In the genomic region with DNA sequence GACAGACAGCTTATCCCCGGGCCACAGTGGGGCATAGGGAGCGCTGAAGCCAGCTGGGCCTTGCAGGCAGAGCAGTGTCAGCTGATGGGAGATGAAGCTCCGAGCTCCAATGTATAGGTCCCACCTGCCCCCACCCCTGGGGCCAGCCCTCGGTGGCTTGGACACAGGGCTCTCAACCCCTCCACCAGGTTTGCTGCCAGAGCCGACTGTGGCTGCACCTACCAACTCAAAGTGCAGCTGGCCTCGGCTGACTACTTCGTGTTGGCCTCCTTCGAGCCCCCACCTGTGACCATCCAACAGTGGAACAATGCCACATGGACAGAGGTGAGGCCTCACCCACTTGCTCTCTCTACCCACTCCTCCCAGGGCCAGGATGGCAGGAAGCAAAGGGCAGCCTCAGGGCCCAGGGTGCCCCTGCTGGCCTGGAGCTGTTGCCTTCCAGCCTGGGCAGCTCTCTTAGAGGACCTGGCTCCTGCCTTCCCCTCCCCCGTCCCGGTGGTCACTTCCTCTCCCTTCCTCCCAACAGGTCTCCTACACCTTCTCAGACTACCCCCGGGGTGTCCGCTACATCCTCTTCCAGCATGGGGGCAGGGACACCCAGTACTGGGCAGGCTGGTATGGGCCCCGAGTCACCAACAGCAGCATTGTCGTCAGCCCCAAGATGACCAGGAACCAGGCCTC, we compare ENCODE assay signal across 20 cellular contexts. TPM values are rescaled to one million over a fixed set of nuclear protein-coding genes. Genes with fewer than 3 reads are reported as not detected.
"Had no signal": no experiment of that assay in that cellular context is flagged by ENCODE, and none has a peak within 500 bp of the region (broad histone marks: within the 10 kb centered on the region; RNA-seq: fewer than 3 reads in every experiment).

No MANE protein-coding gene starts in this region.

- H3K9me3 Mint-ChIP-seq: activated CD4-positive, alpha-beta T cell treated with anti-CD3 and anti-CD28 coated beads, Interleukin-2, amount 10 ng/mL, durations not matched to agents 24 days and 14 days; activated T-helper 17 cell treated with anti-CD3 and anti-CD28 coated beads, Interleukin-2, amount 50 U/mL, for 72 hours; naive B cell had no signal

- H3K27me3 ChIP-seq: ascending aorta, breast epithelium, gastroesophageal sphincter, left lung, transverse colon, vagina had no signal

- H3K4me1 Mint-ChIP-seq: activated T-helper 17 cell treated with anti-CD3 and anti-CD28 coated beads, Interleukin-2, amount 50 U/mL, for 72 hours had no signal

- H3K27ac Mint-ChIP-seq: activated CD4-positive, alpha-beta T cell treated with anti-CD3 and anti-CD28 coated beads, Interleukin-2, amount 10 ng/mL, durations not matched to agents 24 days and 14 days; activated T-helper 17 cell treated with anti-CD3 and anti-CD28 coated beads, Interleukin-2, amount 50 U/mL, for 72 hours; naive B cell had no signal

- H3K4me3 ChIP-seq: ascending aorta, breast epithelium, gastroesophageal sphincter, left lung, transverse colon, vagina had no signal

- H3K4me1 ChIP-seq: ascending aorta, breast epithelium, gastroesophageal sphincter, transverse colon, vagina had no signal

- ATAC-seq: activated T-helper 17 cell treated with anti-CD3 and anti-CD28 coated beads, Interleukin-2, amount 50 U/mL, for 72 hours; gastroesophageal sphincter; left lung had no signal

- H3K9me3 ChIP-seq: ascending aorta, breast epithelium, gastroesophageal sphincter, left lung, transverse colon, vagina had no signal

- H3K4me3 Mint-ChIP-seq: activated CD4-positive, alpha-beta T cell treated with anti-CD3 and anti-CD28 coated beads, Interleukin-2, amount 10 ng/mL, durations not matched to agents 24 days and 14 days; activated T-helper 17 cell treated with anti-CD3 and anti-CD28 coated beads, Interleukin-2, amount 50 U/mL, for 72 hours; naive B cell had no signal

- H3K27me3 Mint-ChIP-seq: activated CD4-positive, alpha-beta T cell treated with anti-CD3 and anti-CD28 coated beads, Interleukin-2, amount 10 ng/mL, durations not matched to agents 24 days and 14 days; activated T-helper 17 cell treated with anti-CD3 and anti-CD28 coated beads, Interleukin-2, amount 50 U/mL, for 72 hours; naive B cell had no signal

- H3K27ac ChIP-seq: ascending aorta, breast epithelium, gastroesophageal sphincter, left lung, transverse colon, vagina had no signal

- DNase-seq: activated CD4-positive, alpha-beta T cell treated with anti-CD3 and anti-CD28 coated beads, Interleukin-2, amount 10 ng/mL, durations not matched to agents 24 days and 14 days; activated CD4-positive, CD25-positive, alpha-beta regulatory T cell; activated naive CD4-positive, alpha-beta T cell treated with Interleukin-2 at 50 U/mL for 16 hours; erythroblast; islet precursor cell; left lung; mammary epithelial cell; naive B cell; retina; stimulated activated CD4-positive, alpha-beta T cell treated with anti-CD3 and anti-CD28 coated beads, Interleukin-15, amount 100 ng/mL, for 24 hours; stimulated activated CD4-positive, alpha-beta T cell treated with anti-CD3 and anti-CD28 coated beads, Interleukin-4, amount 100 ng/mL, for 1 hour; stimulated activated naive CD4-positive, alpha-beta T cell; T-helper 2 cell; transverse colon had no signal

- H3K36me3 Mint-ChIP-seq: naive B cell had no signal

RNA-seq across cellular contexts. Expression of gene DRAXIN, which starts 18.3 kb away (rescaled TPM):
- total RNA-seq: activated CD4-positive, alpha-beta T cell treated with anti-CD3 and anti-CD28 coated beads, Interleukin-2, amount 10 ng/mL, durations not matched to agents 24 days and 14 days; skeletal muscle tissue; vagina had no signal
